In the genomic region with DNA sequence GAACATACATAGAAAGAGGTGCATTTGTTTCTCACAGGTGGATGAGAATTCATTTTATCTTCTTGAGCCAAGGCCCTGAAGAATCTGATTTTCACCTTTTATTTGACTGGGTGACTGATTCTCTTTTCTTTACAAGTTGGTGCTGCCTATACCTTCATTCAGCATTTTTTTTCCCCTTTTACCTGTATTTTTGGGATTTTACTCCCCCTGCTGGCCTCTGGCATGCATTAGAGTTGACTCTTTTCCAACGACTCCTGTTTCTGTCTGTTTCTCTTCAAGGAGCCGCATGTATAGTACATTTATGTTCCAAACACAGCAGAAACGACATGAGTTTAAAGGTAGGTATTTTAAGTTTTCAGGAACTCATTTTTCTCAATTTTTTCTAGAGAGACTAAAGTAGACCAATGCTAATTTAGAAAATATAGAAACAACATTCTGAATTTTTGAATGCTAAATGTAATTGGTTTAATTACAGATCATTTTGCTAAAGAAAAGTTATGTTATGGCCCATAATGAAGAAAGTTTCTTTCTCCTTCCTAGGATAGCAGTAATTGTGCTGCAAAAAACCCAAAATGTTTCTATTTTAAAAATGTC, we compare ENCODE assay signal across 8 cellular contexts.
DNase-seq lines count a peak whose midpoint lies in the region; ATAC-seq and TF ChIP-seq lines count a peak whose summit lies in the region.

No MANE protein-coding gene starts in this region.

- no peak overlapping the region for H3K4ac ChIP-seq in trophoblast cell (ENCODE audit: low read depth, low read length)

- no peak overlapping the region for H4K12ac ChIP-seq in trophoblast cell (ENCODE audit: low read depth, low read length)

- H3K14ac ChIP-seq in trophoblast cell (ENCODE audit: low read length): no peak overlapping the region

- peak; percentile 55 for TF ChIP-seq CTCF in WERI-Rb-1 (IDR thresholded peaks at IDR 0.05; ENCODE audit: low read depth, low read length)
- peak; percentile 80 for TF ChIP-seq CTCF in foreskin fibroblast (IDR thresholded peaks at IDR 0.05; ENCODE audit: low read depth, low read length)

- no peak overlapping the region for H3K18ac ChIP-seq in trophoblast cell (ENCODE audit: low read length)

- H3K79me1 ChIP-seq in trophoblast cell (ENCODE audit: low read length): no peaks in the 10 kb centered on the region

- H3K9ac ChIP-seq in trophoblast cell (ENCODE audit: low read length): no peak overlapping the region

- WGBS in trophoblast cell (ENCODE audit: extremely low coverage, insufficient coverage, insufficient read length): no CpG with 5 or more reads among the region's 3 CpGs

- H2BK120ac ChIP-seq in trophoblast cell (ENCODE audit: insufficient read depth, low read length, poor library complexity): no peak overlapping the region

- H3K36me3 ChIP-seq in WERI-Rb-1 (no peaks in the 10 kb centered on the region), trophoblast cell (ENCODE audit: control insufficient read depth in 1 of 2, insufficient read depth in 2 of 2, low read length in 2 of 2) (no peaks in the 10 kb centered on the region)

- CTCF ChIA-PET in HEK293T (lab: Yijun Ruan, JAX): interaction anchor here (1.1 kb wide), 1 partner anchor 575 kb away, joined by 6 read pairs; no protein-coding TSS in a partner anchor

- H3K4me3 ChIP-seq in WERI-Rb-1 (ENCODE audit: low read depth, low read length) (no peak overlapping the region), foreskin fibroblast (ENCODE audit: low read depth in 1 of 2, low read length in 2 of 2) (no peak overlapping the region), trophoblast cell (ENCODE audit: low read depth, low read length) (no peak overlapping the region)

- no peak overlapping the region for H2BK12ac ChIP-seq in trophoblast cell (ENCODE audit: low read length)

- H2BK5ac ChIP-seq in trophoblast cell (ENCODE audit: low read depth, low read length, poor library complexity): no peak overlapping the region

- no peaks in the 10 kb centered on the region for H3K9me3 ChIP-seq in WERI-Rb-1 (ENCODE audit: severe bottlenecking)
- no peaks in the 10 kb centered on the region for H3K9me3 ChIP-seq in trophoblast cell (ENCODE audit: insufficient read depth, low read depth, low read length)

- POLR2A ChIA-PET in HEK293T (lab: Yijun Ruan, JAX): no interaction called here

- H2AFZ ChIP-seq in trophoblast cell (ENCODE audit: insufficient read depth, low read length, poor library complexity): no peak overlapping the region

- peak; percentile 17 for DNase-seq in activated CD8-positive, alpha-beta memory T cell treated with anti-CD3 and anti-CD28 coated beads, Interleukin-2, amount 50 U/mL, for 4 hours
- DNase-seq in activated CD8-positive, alpha-beta memory T cell treated with anti-CD3 and anti-CD28 coated beads, Interleukin-2, amount 50 U/mL, for 48 hours: no peak
- DNase-seq in HEK293T (ENCODE audit: extremely low spot score) (peak; percentile 21), NCI-H2081 treated with DMSO at 0.1 percent for 48 hours (lab: John Stamatoyannopoulos, UW) (peak; percentile 54), WERI-Rb-1 (peak; percentile 37), foreskin fibroblast (peak in 1 of 2 donors; percentile 70), trophoblast cell (peak; percentile 22 to 84)

- ATAC-seq in HG03457 (IDR thresholded peaks at IDR 0.05; ENCODE audit: unreplicated experiment): no peak

- H3K79me2 ChIP-seq in trophoblast cell (ENCODE audit: control insufficient read depth, insufficient read depth, low read length, poor library complexity): no peaks in the 10 kb centered on the region

- H3K27me3 ChIP-seq in WERI-Rb-1 (ENCODE audit: insufficient read depth, low read depth, severe bottlenecking) (no peaks in the 10 kb centered on the region), trophoblast cell (ENCODE audit: insufficient read depth, low read length) (no peaks in the 10 kb centered on the region)

- H4K8ac ChIP-seq in trophoblast cell (ENCODE audit: low read depth, low read length): no peak overlapping the region

- no peak overlapping the region for H3K23ac ChIP-seq in trophoblast cell (ENCODE audit: low read length)

- H3K4me2 ChIP-seq in trophoblast cell (ENCODE audit: low read length): no peak overlapping the region

- H3K27ac ChIP-seq in WERI-Rb-1 (no peak overlapping the region), trophoblast cell (ENCODE audit: low read depth, low read length) (no peak overlapping the region)

- H3K4me1 ChIP-seq in trophoblast cell (ENCODE audit: control insufficient read depth in 1 of 2, insufficient read depth in 2 of 2, low read length in 2 of 2): no peaks in the 10 kb centered on the region

- no peak overlapping the region for H2AK5ac ChIP-seq in trophoblast cell (ENCODE audit: low read length)

- no peak overlapping the region for H4K91ac ChIP-seq in trophoblast cell (ENCODE audit: low read depth, low read length)

TF ChIP-seq in HEK293T, 16 proteins besides CTCF, POLR2A, EP300 and RAD21:
- no peak for TF ChIP-seq SP1 (IDR thresholded peaks at IDR 0.05)
- peak; percentile 81 for TF ChIP-seq ZNF384 (IDR thresholded peaks at IDR 0.05)
- TF ChIP-seq BHLHE40 (IDR thresholded peaks at IDR 0.05; ENCODE audit: borderline replicate concordance): no peak
